Comparison of ENCODE assay signal across 8 cellular contexts in the genomic region with DNA sequence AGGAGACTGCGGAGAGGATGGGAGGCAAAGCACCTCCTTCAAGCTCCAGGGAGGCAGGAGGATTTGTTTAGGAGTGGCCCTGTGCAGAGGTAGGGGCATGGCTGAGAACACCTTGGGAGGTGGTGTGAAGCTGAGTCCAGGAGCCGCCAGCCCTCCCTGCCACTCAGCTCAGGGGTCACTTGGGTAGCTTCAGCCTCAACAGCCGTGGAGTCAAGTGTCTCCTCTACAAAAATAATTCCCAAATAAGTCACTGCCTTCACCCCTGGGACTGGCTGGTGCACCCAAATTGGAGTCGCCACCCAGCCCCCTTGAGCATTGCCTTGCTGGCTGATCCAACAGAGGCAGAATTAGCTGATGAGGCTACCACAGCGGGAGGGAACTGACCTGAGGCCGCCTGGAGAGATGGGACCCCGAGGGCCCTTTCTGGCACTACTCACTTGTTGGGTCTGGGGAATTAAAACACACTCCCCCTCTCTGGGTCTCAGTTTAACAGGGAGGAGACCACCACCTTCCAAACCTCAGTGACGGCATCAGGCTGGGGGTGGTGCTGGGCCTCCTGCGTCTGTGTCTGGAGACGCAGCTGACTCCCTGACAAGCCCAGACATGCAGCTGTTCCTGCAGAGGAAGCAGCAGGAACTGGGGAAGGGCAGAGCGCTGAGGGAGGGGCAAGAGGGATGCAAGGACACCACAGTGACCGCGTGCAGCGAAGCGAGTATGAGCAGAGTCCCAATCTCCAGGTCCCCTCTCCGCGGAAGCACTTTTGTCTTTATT.
DNase-seq lines count a peak whose midpoint lies in the region; ATAC-seq and TF ChIP-seq lines count a peak whose summit lies in the region.

No MANE protein-coding gene starts in this region.

- no peaks in the 10 kb centered on the region for H3K36me3 Mint-ChIP-seq in central memory CD8-positive, alpha-beta T cell (ENCODE audit: insufficient read depth)
- H3K36me3 Mint-ChIP-seq in CD8-positive, alpha-beta T cell = no peaks in the 10 kb centered on the region

- no peak overlapping the region for H3K4me3 ChIP-seq in CD8-positive, alpha-beta T cell (ENCODE audit: low read depth, low read length)

- peaks cover 17% of the 10 kb centered on the region for H3K4me1 Mint-ChIP-seq in central memory CD8-positive, alpha-beta T cell
- peaks cover 11% of the 10 kb centered on the region for H3K4me1 Mint-ChIP-seq in CD8-positive, alpha-beta T cell (ENCODE audit: low read depth)

- peak overlapping the region; percentile 59 for H3K27ac Mint-ChIP-seq in central memory CD8-positive, alpha-beta T cell (ENCODE audit: low read depth)
- H3K27ac Mint-ChIP-seq in CD8-positive, alpha-beta T cell = no peak overlapping the region

- no peak for TF ChIP-seq CTCF in GM10248 (IDR thresholded peaks at IDR 0.05; ENCODE audit: control extremely low read depth, extremely low read depth, low read depth, missing control alignments)
- TF ChIP-seq CTCF in CD8-positive, alpha-beta T cell (IDR thresholded peaks at IDR 0.05) = no peak

- H3K27me3 ChIP-seq in CD8-positive, alpha-beta T cell (ENCODE audit: insufficient read depth, low read length) = no peaks in the 10 kb centered on the region

- peaks cover 4% of the 10 kb centered on the region for H3K4me1 ChIP-seq in CD8-positive, alpha-beta T cell (ENCODE audit: insufficient read depth, low read length)

- POLR2A ChIA-PET in GM10248 (lab: Yijun Ruan, JAX) = interaction anchor here (3.9 kb wide), 1 partner anchor 88 kb away, joined by 19 read pairs; the partner anchor contains the start of gene TOB1
- POLR2A ChIA-PET in CD8-positive, alpha-beta T cell (lab: Charles Lee) = interaction anchor here (1.0 to 6.6 kb wide), 3 partner anchors 23 to 102 kb away, joined by 4 to 43 read pairs (median 9); partner anchors contain the start of gene TOB1

- H3K9me3 ChIP-seq in CD8-positive, alpha-beta T cell (ENCODE audit: low read length) = no peaks in the 10 kb centered on the region

- no peak overlapping the region for H3K4me3 Mint-ChIP-seq in central memory CD8-positive, alpha-beta T cell
- no peak overlapping the region for H3K4me3 Mint-ChIP-seq in CD8-positive, alpha-beta T cell

- CTCF ChIA-PET in GM10248 (lab: Yijun Ruan, JAX) = interaction anchor here (1.1 to 14.0 kb wide), 7 partner anchors 11 to 171 kb away, joined by 3 to 228 read pairs (median 10); no protein-coding TSS in a partner anchor
- CTCF ChIA-PET in CD8-positive, alpha-beta T cell (lab: Charles Lee) = interaction anchor here (1.4 to 23.9 kb wide), 4 partner anchors 100 to 224 kb away, joined by 3 to 761 read pairs (median 32); partner anchors contain the start of gene TOB1

- DNase-seq in GM10248 (ENCODE audit: extremely low spot score) (peak; percentile 32), NCI-H2227 (lab: John Stamatoyannopoulos, UW; ENCODE audit: unreplicated experiment) (peak; percentile 89), medulla oblongata (ENCODE audit: extremely low spot score) (peak; percentile 50), HUDEP-2 (lab: John Stamatoyannopoulos, UW; ENCODE audit: unreplicated experiment in 76 of 76) (no peak), SW 1271 (lab: John Stamatoyannopoulos, UW) (no peak)
- DNase-seq in central memory CD8-positive, alpha-beta T cell (ENCODE audit: low spot score in 2 of 2) = no peak
- DNase-seq in CD8-positive, alpha-beta T cell = no peak
- no peak for DNase-seq in stimulated activated CD4-positive, alpha-beta T cell treated with anti-CD3 and anti-CD28 coated beads, Interleukin-4, amount 100 ng/mL, for 24 hours

- H3K36me3 ChIP-seq in CD8-positive, alpha-beta T cell (ENCODE audit: insufficient read depth, low read length) = no peaks in the 10 kb centered on the region

- intact Hi-C loops in CD8-positive, alpha-beta T cell (cut with DNase I, micrococcal nuclease) = loop anchor here (10.0 kb wide), 2 partner anchors 409 to 469 kb away; partner anchors contain the start of gene SPATA20 (in 1 of the 2)

- H3K9me3 Mint-ChIP-seq in central memory CD8-positive, alpha-beta T cell = no peaks in the 10 kb centered on the region
- no peaks in the 10 kb centered on the region for H3K9me3 Mint-ChIP-seq in CD8-positive, alpha-beta T cell

- H3K27me3 Mint-ChIP-seq in central memory CD8-positive, alpha-beta T cell = peaks cover 10% of the 10 kb centered on the region
- H3K27me3 Mint-ChIP-seq in CD8-positive, alpha-beta T cell (ENCODE audit: low read depth) = no peaks in the 10 kb centered on the region

- no peak overlapping the region for H3K27ac ChIP-seq in CD8-positive, alpha-beta T cell (ENCODE audit: low read depth, low read length)

- no peak for ATAC-seq in central memory CD8-positive, alpha-beta T cell (replicated peaks; ENCODE audit: extremely low read depth, poor library complexity, severe bottlenecking)
- ATAC-seq in CD8-positive, alpha-beta T cell = no peak

Comparison
In these comparisons a context has a peak if more than half of its experiments do, and no peak if none do; other contexts are left out.
1. DNase-seq: peak in GM10248 (single experiment), NCI-H2227 (single experiment) and medulla oblongata (single experiment); none in central memory CD8-positive, alpha-beta T cell (0 of 2), CD8-positive, alpha-beta T cell (0 of 7), stimulated activated CD4-positive, alpha-beta T cell treated with anti-CD3 and anti-CD28 coated beads, Interleukin-4, amount 100 ng/mL, for 24 hours (single experiment), HUDEP-2 (0 of 76) and SW 1271 (0 of 2).